Comparison of ENCODE assay signal across 18 cellular contexts in genomic region chr13:107665926-107666458, GRCh38.
A peak's percentile ranks its signal among the peaks of the same experiment; 100 is the strongest.
DNase-seq lines count a peak whose midpoint lies in the region; ATAC-seq and TF ChIP-seq lines count a peak whose summit lies in the region.
"Had no signal": no experiment of that assay in that cellular context is flagged by ENCODE, and none has a peak within 500 bp of the region (broad histone marks: within the 10 kb centered on the region; RNA-seq: fewer than 3 reads in every experiment).

No MANE protein-coding gene starts in this region.

- H3K9me3 ChIP-seq in mammary epithelial cell (replicated peaks; ENCODE audit: insufficient read depth, low read length) (no peaks in the 10 kb centered on the region), IMR-90 (ENCODE audit: control insufficient read depth, insufficient read depth, low read length) (no peaks in the 10 kb centered on the region)
- H3K9me3 ChIP-seq: BLaER1, Caco-2 had no signal

- TF ChIP-seq CTCF in MCF 10A (IDR thresholded peaks at IDR 0.05; ENCODE audit: unreplicated experiment) (no peak), mammary epithelial cell (conservative IDR thresholded peaks at IDR 0.05 in 1 of 2, IDR thresholded peaks at IDR 0.05 in 1 of 2; ENCODE audit: extremely low read depth in 1 of 2, insufficient read depth in 1 of 2, low read depth in 1 of 2, low read length in 2 of 2) (no peak), IMR-90 (conservative IDR thresholded peaks at IDR 0.05; ENCODE audit: low read depth, low read length) (no peak)

- no peaks in the 10 kb centered on the region for H4K20me1 ChIP-seq in mammary epithelial cell (ENCODE audit: insufficient read depth, low read length)
- peaks cover 8% of the 10 kb centered on the region; the same call in 1 of the 2 replicates for H4K20me1 ChIP-seq in IMR-90 (ENCODE audit: insufficient read depth, low read length)
- H4K20me1 ChIP-seq: BLaER1 had no signal

- 79% methylated on average over 2 of the region's 2 CpGs for WGBS in mammary epithelial cell (ENCODE audit: low coverage, missing lambda C conversion rate)
- 86% methylated on average over 1 of the region's 2 CpGs; no CpG with 5 or more reads in 1 of the 2 experiments for WGBS in IMR-90 (ENCODE audit: extremely low coverage in 2 of 2, insufficient read length in 1 of 2), 2 experiments

- H3K4me1 ChIP-seq in mammary epithelial cell (ENCODE audit: insufficient read depth, low read length) (no peaks in the 10 kb centered on the region), IMR-90 (ENCODE audit: control insufficient read depth, insufficient read depth, low read length) (0 out of 2 replicates have a peak, but pooled peaks cover 2% of the 10 kb centered on the region)
- H3K4me1 ChIP-seq: BLaER1, Caco-2 had no signal

- H3K14ac ChIP-seq in IMR-90 (replicated peaks; ENCODE audit: low read depth, low read length), result no peak overlapping the region

- H4K8ac ChIP-seq in IMR-90 (ENCODE audit: low read depth in 2 of 2, low read length in 2 of 2), result no peak overlapping the region

- intact Hi-C loops in MCF 10A (cut with micrococcal nuclease) (no loop called here), mammary epithelial cell (cut with micrococcal nuclease) (no loop called here), IMR-90 (cut with micrococcal nuclease) (no loop called here)

- H3K79me2 ChIP-seq in mammary epithelial cell (ENCODE audit: insufficient read depth, low read length), result no peaks in the 10 kb centered on the region

- H2AK9ac ChIP-seq in IMR-90 (replicated peaks; ENCODE audit: low read depth, low read length, poor library complexity), result no peak overlapping the region

- H2BK15ac ChIP-seq in IMR-90 (ENCODE audit: low read depth, low read length), result no peak overlapping the region

- BruUV-seq in MCF 10A (replicated peaks; lab: Mats Ljungman, UMichigan), result no TSS peak
- no TSS peak for BruUV-seq in mammary epithelial cell (replicated peaks; lab: Mats Ljungman, UMichigan)
- no TSS peak for BruUV-seq in IMR-90 (replicated peaks; lab: Mats Ljungman, UMichigan)

- H3K27ac ChIP-seq in mammary epithelial cell (ENCODE audit: insufficient read depth, low read depth, low read length), result no peak overlapping the region
- H3K27ac ChIP-seq in IMR-90 (ENCODE audit: insufficient read depth, low read length), result no peak overlapping the region
- H3K27ac ChIP-seq: 22Rv1, BLaER1, HL-60 had no signal

- H3K36me3 ChIP-seq in mammary epithelial cell (ENCODE audit: insufficient read depth, low read length) (no peaks in the 10 kb centered on the region), IMR-90 (ENCODE audit: control insufficient read depth, insufficient read depth, low read length) (no peaks in the 10 kb centered on the region; the same call in 1 of the 2 replicates)
- H3K36me3 ChIP-seq: BLaER1 had no signal

- no peaks in the 10 kb centered on the region for H3K27me3 ChIP-seq in mammary epithelial cell (ENCODE audit: insufficient read depth, low read length)
- H3K27me3 ChIP-seq in IMR-90 (ENCODE audit: control insufficient read depth, insufficient read depth, low read length), result no peaks in the 10 kb centered on the region
- H3K27me3 ChIP-seq: BLaER1 had no signal

- H3K79me1 ChIP-seq in IMR-90 (ENCODE audit: low read depth in 1 of 2, low read length in 2 of 2), result peaks cover 15 to 25% of the 10 kb centered on the region in 2 experiments

- H3K4me3 Mint-ChIP-seq in MCF 10A (ENCODE audit: unreplicated experiment), result no peak overlapping the region
- no peak overlapping the region for H3K4me3 Mint-ChIP-seq in activated naive CD8-positive, alpha-beta T cell treated with anti-CD3 and anti-CD28 coated beads, Interleukin-2, amount 50 U/mL, for 24 hours
- H3K4me3 Mint-ChIP-seq: CD8-positive, alpha-beta memory T cell; GM23338; H9; HFFc6 had no signal

- ATAC-seq in IMR-90 (ENCODE audit: low read depth), result no peak
- no peak for ATAC-seq in activated naive CD8-positive, alpha-beta T cell treated with anti-CD3 and anti-CD28 coated beads, Interleukin-2, amount 50 U/mL, for 24 hours
- ATAC-seq in GM21737 (IDR thresholded peaks at IDR 0.05; ENCODE audit: unreplicated experiment), result no peak
- ATAC-seq in HG03196 (IDR thresholded peaks at IDR 0.05; ENCODE audit: unreplicated experiment), result no peak
- ATAC-seq: GM23338 had no signal

- no peak overlapping the region for H2AFZ ChIP-seq in mammary epithelial cell (ENCODE audit: low read depth, low read length)
- no peak overlapping the region for H2AFZ ChIP-seq in IMR-90 (replicated peaks; ENCODE audit: low read length, poor library complexity)
- H2AFZ ChIP-seq: GM23338 had no signal

- no peak overlapping the region for H3K4ac ChIP-seq in IMR-90 (ENCODE audit: low read depth, low read length)

- CTCF ChIA-PET in MCF 10A (lab: Yijun Ruan, JAX) (interaction anchor here (0.6 to 3.3 kb wide), 2 partner anchors 16 to 462 kb away, joined by 4 to 20 read pairs; no protein-coding TSS in a partner anchor), mammary epithelial cell (lab: Charles Lee; ENCODE audit: low non-redundant PET) (no interaction called here), IMR-90 (lab: Yijun Ruan, JAX) (no interaction called here)

- no peaks in the 10 kb centered on the region for H3K36me3 Mint-ChIP-seq in MCF 10A (ENCODE audit: insufficient read depth, unreplicated experiment)
- H3K36me3 Mint-ChIP-seq in activated naive CD8-positive, alpha-beta T cell treated with anti-CD3 and anti-CD28 coated beads, Interleukin-2, amount 50 U/mL, for 24 hours (ENCODE audit: low read depth), result no peaks in the 10 kb centered on the region
- H3K36me3 Mint-ChIP-seq: CD8-positive, alpha-beta memory T cell had no signal

- H2AK5ac ChIP-seq in IMR-90 (ENCODE audit: low read depth, low read length), result no peak overlapping the region

- no peak for TF ChIP-seq POLR2A in IMR-90 (IDR thresholded peaks at IDR 0.05; ENCODE audit: low read depth, low read length)

- DNase-seq in MCF 10A (ENCODE audit: unreplicated experiment), result peak; percentile 16
- no peak for DNase-seq in mammary epithelial cell
- peak; percentile 54 for DNase-seq in IMR-90
- DNase-seq in dermis blood vessel endothelial cell, result peak; percentile 10
- DNase-seq in activated naive CD8-positive, alpha-beta T cell treated with anti-CD3 and anti-CD28 coated beads, Interleukin-2, amount 50 U/mL, for 24 hours, result no peak
- DNase-seq: AML-193; Caco-2; CD8-positive, alpha-beta memory T cell; DND-41; H9; HFFc6; KBM-7 had no signal

- dilution Hi-C loops in mammary epithelial cell (cut with HindIII; ENCODE audit: low sequenced_read_pairs) (no loop called here), IMR-90 (cut with HindIII; ENCODE audit: low sequenced_read_pairs, unreplicated experiment) (no loop called here)

- no peaks in the 10 kb centered on the region for H3K4me1 Mint-ChIP-seq in MCF 10A (ENCODE audit: insufficient read depth, unreplicated experiment)
- H3K4me1 Mint-ChIP-seq in activated naive CD8-positive, alpha-beta T cell treated with anti-CD3 and anti-CD28 coated beads, Interleukin-2, amount 50 U/mL, for 24 hours, result no peaks in the 10 kb centered on the region
- H3K4me1 Mint-ChIP-seq: CD8-positive, alpha-beta memory T cell; H9 had no signal

- no peak overlapping the region for H3K56ac ChIP-seq in IMR-90 (ENCODE audit: extremely low read depth, insufficient read depth, low read length)

- no peak overlapping the region for H3K4me2 ChIP-seq in mammary epithelial cell (ENCODE audit: insufficient read depth, low read depth, low read length)
- H3K4me2 ChIP-seq in IMR-90 (ENCODE audit: low read depth, low read length), result no peak overlapping the region
- H3K4me2 ChIP-seq: BLaER1, GM23338 had no signal

- in situ Hi-C loops in mammary epithelial cell (cut with MboI; ENCODE audit: low sequenced_read_pairs in 2 of 2) (loop anchor here in 1 of 2 donors (25.0 kb wide), 1 partner anchor 454 kb away; no protein-coding TSS in a partner anchor), IMR-90 (cut with MboI; ENCODE audit: low sequenced_read_pairs) (no loop called here)

- H3K23ac ChIP-seq in IMR-90 (ENCODE audit: low read depth, low read length), result no peak overlapping the region

- no peak overlapping the region for H3K18ac ChIP-seq in IMR-90 (ENCODE audit: low read depth, low read length)

- H3K9me1 ChIP-seq in IMR-90 (ENCODE audit: insufficient read depth, low read length), result no peaks in the 10 kb centered on the region

- TF ChIP-seq RAD21 in IMR-90 (IDR thresholded peaks at IDR 0.05; ENCODE audit: low read length), result no peak

- no peak overlapping the region for H2BK120ac ChIP-seq in IMR-90 (ENCODE audit: low read depth, low read length)

- no peak overlapping the region for H3K4me3 ChIP-seq in mammary epithelial cell (replicated peaks in 1 of 3; ENCODE audit: insufficient read depth in 1 of 3, low read depth in 2 of 3, low read length in 3 of 3)
- H3K4me3 ChIP-seq in IMR-90 (ENCODE audit: insufficient read depth, low read depth, low read length), result no peak overlapping the region
- H3K4me3 ChIP-seq: BLaER1, GM23338 had no signal

- H3K27ac Mint-ChIP-seq in MCF 10A (ENCODE audit: low read depth, unreplicated experiment), result no peak overlapping the region
- no peak overlapping the region for H3K27ac Mint-ChIP-seq in activated naive CD8-positive, alpha-beta T cell treated with anti-CD3 and anti-CD28 coated beads, Interleukin-2, amount 50 U/mL, for 24 hours
- H3K27ac Mint-ChIP-seq: CD8-positive, alpha-beta memory T cell; GM23338; H9; HFFc6 had no signal

- POLR2A ChIA-PET in MCF 10A (lab: Yijun Ruan, JAX) (interaction anchor here (0.6 kb wide), 1 partner anchor 181 kb away, joined by 5 read pairs; no protein-coding TSS in a partner anchor), IMR-90 (lab: Charles Lee; ENCODE audit: unreplicated experiment) (no interaction called here)

- peaks cover 10% of the 10 kb centered on the region for H3K9me3 Mint-ChIP-seq in MCF 10A (ENCODE audit: unreplicated experiment)
- peaks cover 7% of the 10 kb centered on the region for H3K9me3 Mint-ChIP-seq in activated naive CD8-positive, alpha-beta T cell treated with anti-CD3 and anti-CD28 coated beads, Interleukin-2, amount 50 U/mL, for 24 hours
- H3K9me3 Mint-ChIP-seq: GM23338 had no signal

- no peak overlapping the region for H4K91ac ChIP-seq in IMR-90 (ENCODE audit: insufficient read depth, low read depth, low read length)

- no peak overlapping the region for H3K9ac ChIP-seq in mammary epithelial cell (ENCODE audit: insufficient read depth, low read length)
- H3K9ac ChIP-seq in IMR-90 (ENCODE audit: low read depth, low read length), result no peak overlapping the region
- H3K9ac ChIP-seq: BLaER1 had no signal

- no peaks in the 10 kb centered on the region for H3K27me3 Mint-ChIP-seq in MCF 10A (ENCODE audit: insufficient read depth, unreplicated experiment)
- no peaks in the 10 kb centered on the region for H3K27me3 Mint-ChIP-seq in activated naive CD8-positive, alpha-beta T cell treated with anti-CD3 and anti-CD28 coated beads, Interleukin-2, amount 50 U/mL, for 24 hours
- H3K27me3 Mint-ChIP-seq: CD8-positive, alpha-beta memory T cell had no signal

- H2BK5ac ChIP-seq in IMR-90 (ENCODE audit: low read depth, low read length, poor library complexity, severe bottlenecking), result no peak overlapping the region

- no peak overlapping the region for H2BK20ac ChIP-seq in IMR-90 (ENCODE audit: low read depth, low read length)

- H4K5ac ChIP-seq in IMR-90 (ENCODE audit: low read depth, low read length), result no peak overlapping the region

TF ChIP-seq in IMR-90, 13 proteins besides CTCF, POLR2A, EP300 and RAD21 (continues in another document):
- TF ChIP-seq RCOR1 (IDR thresholded peaks at IDR 0.05; ENCODE audit: insufficient replicate concordance, low read length), result no peak
- TF ChIP-seq RFX5 (IDR thresholded peaks at IDR 0.05; ENCODE audit: low read depth, low read length), result no peak
- TF ChIP-seq NFE2L2 (IDR thresholded peaks at IDR 0.05; ENCODE audit: low read depth, low read length), result no peak

Comparison
In these comparisons a context has a peak if more than half of its experiments do, and no peak if none do; other contexts are left out.
1. DNase-seq: peak in MCF 10A (single experiment), IMR-90 (single experiment) and dermis blood vessel endothelial cell (single experiment); none in mammary epithelial cell (single experiment) and activated naive CD8-positive, alpha-beta T cell treated with anti-CD3 and anti-CD28 coated beads, Interleukin-2, amount 50 U/mL, for 24 hours (single experiment).